ENCODE assay signal across 21 cellular contexts in the genomic region with DNA sequence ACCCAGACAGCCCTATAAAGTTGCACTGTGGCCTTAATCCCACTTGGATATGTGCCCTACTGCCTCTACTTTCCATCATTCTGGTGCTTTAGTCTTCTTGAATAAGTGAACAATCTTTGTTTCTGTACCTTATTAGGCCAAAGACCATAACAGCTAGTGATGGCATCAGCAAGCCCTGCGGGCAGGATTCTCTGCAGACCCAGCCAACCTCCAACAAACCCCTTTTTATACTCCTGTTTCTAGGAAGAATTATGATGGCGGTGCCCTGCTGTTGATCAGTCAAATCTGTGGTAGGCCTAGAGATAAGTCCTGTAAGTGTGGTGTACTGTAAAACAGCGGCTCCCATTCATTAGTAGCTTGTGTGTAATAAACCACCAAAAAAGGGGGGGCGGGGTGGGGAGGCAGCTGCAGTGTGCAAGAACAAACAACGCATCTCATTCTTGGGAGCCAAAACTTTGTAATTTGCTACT.
DNase-seq lines count a peak whose midpoint lies in the region; ATAC-seq lines count a peak whose summit lies in the region.
"Had no signal": no experiment of that assay in that cellular context is flagged by ENCODE, and none has a peak within 500 bp of the region (broad histone marks: within the 10 kb centered on the region; RNA-seq: fewer than 3 reads in every experiment).

No MANE protein-coding gene starts in this region.

- H3K27ac Mint-ChIP-seq in activated naive CD4-positive, alpha-beta T cell treated with anti-CD3 and anti-CD28 coated beads, Interleukin-2, amount 10 ng/mL, durations not matched to agents 7 days and 5 days: no peak overlapping the region
- H3K27ac Mint-ChIP-seq in stimulated activated naive B cell treated with anti-CD40 and anti-IgM and Interleukin-4, amounts not matched to agents 10 μg/mL and 1 μg/mL and 100 μg/mL, for 72 hours: no peak overlapping the region
- H3K27ac Mint-ChIP-seq: activated B cell treated with CpG ODN at 0.5 μM for 24 hours; activated CD8-positive, alpha-beta memory T cell treated with anti-CD3 and anti-CD28 coated beads, Interleukin-2, amount 10 ng/mL, durations not matched to agents 7 days and 5 days; naive thymus-derived CD4-positive, alpha-beta T cell; T-helper 17 cell had no signal

- H3K27ac ChIP-seq in layer of hippocampus (ENCODE audit: low read depth, low read length): peak overlapping the region; percentile 56
- H3K27ac ChIP-seq: ascending aorta, psoas muscle, vagina had no signal

- H3K4me3 Mint-ChIP-seq in activated naive CD4-positive, alpha-beta T cell treated with anti-CD3 and anti-CD28 coated beads, Interleukin-2, amount 10 ng/mL, durations not matched to agents 7 days and 5 days: no peak overlapping the region
- no peak overlapping the region for H3K4me3 Mint-ChIP-seq in stimulated activated naive B cell treated with anti-CD40 and anti-IgM and Interleukin-4, amounts not matched to agents 10 μg/mL and 1 μg/mL and 100 μg/mL, for 72 hours
- H3K4me3 Mint-ChIP-seq: activated B cell treated with CpG ODN at 0.5 μM for 24 hours; activated CD8-positive, alpha-beta memory T cell treated with anti-CD3 and anti-CD28 coated beads, Interleukin-2, amount 10 ng/mL, durations not matched to agents 7 days and 5 days; naive thymus-derived CD4-positive, alpha-beta T cell; T-helper 17 cell had no signal

- DNase-seq in Ammon's horn (ENCODE audit: low spot score) (peak; percentile 84), NCI-H146 (lab: John Stamatoyannopoulos, UW) (peak; percentile 98), SW480 (ENCODE audit: low spot score) (peak; percentile 77), T-helper 1 cell (no peak), DMS114 treated with DMSO at 0.1 percent for 48 hours (lab: John Stamatoyannopoulos, UW; ENCODE audit: unreplicated experiment) (no peak)
- DNase-seq in activated naive CD4-positive, alpha-beta T cell treated with anti-CD3 and anti-CD28 coated beads, Interleukin-2, amount 10 ng/mL, durations not matched to agents 7 days and 5 days: no peak
- DNase-seq in stimulated activated naive B cell treated with anti-CD40 and anti-IgM and Interleukin-4, amounts not matched to agents 10 μg/mL and 1 μg/mL and 100 μg/mL, for 72 hours: no peak
- DNase-seq: activated B cell treated with CpG ODN at 0.5 μM for 24 hours; activated CD8-positive, alpha-beta memory T cell treated with anti-CD3 and anti-CD28 coated beads, Interleukin-2, amount 10 ng/mL, durations not matched to agents 7 days and 5 days; activated gamma-delta T cell; dermis blood vessel endothelial cell; glutamatergic neuron; IMR-90; naive thymus-derived CD4-positive, alpha-beta T cell; NCI-H1092; psoas muscle; stimulated activated naive CD8-positive, alpha-beta T cell treated with anti-CD3 and anti-CD28 coated beads, Interleukin-15, Interleukin-2, amounts not matched to agents 100 U/mL and 50 U/mL, for 24 hours; T-helper 17 cell had no signal

- H3K9me3 Mint-ChIP-seq in activated naive CD4-positive, alpha-beta T cell treated with anti-CD3 and anti-CD28 coated beads, Interleukin-2, amount 10 ng/mL, durations not matched to agents 7 days and 5 days: no peaks in the 10 kb centered on the region
- no peaks in the 10 kb centered on the region for H3K9me3 Mint-ChIP-seq in stimulated activated naive B cell treated with anti-CD40 and anti-IgM and Interleukin-4, amounts not matched to agents 10 μg/mL and 1 μg/mL and 100 μg/mL, for 72 hours
- H3K9me3 Mint-ChIP-seq: activated B cell treated with CpG ODN at 0.5 μM for 24 hours had no signal

- ATAC-seq in stimulated activated naive B cell treated with anti-CD40 and anti-IgM and Interleukin-4, amounts not matched to agents 10 μg/mL and 1 μg/mL and 100 μg/mL, for 72 hours (replicated peaks): no peak
- ATAC-seq: activated CD8-positive, alpha-beta memory T cell treated with anti-CD3 and anti-CD28 coated beads, Interleukin-2, amount 10 ng/mL, durations not matched to agents 7 days and 5 days; naive thymus-derived CD4-positive, alpha-beta T cell; psoas muscle; stimulated activated naive CD8-positive, alpha-beta T cell treated with anti-CD3 and anti-CD28 coated beads, Interleukin-15, Interleukin-2, amounts not matched to agents 100 U/mL and 50 U/mL, for 24 hours; T-helper 17 cell had no signal

- H3K27me3 ChIP-seq in layer of hippocampus (ENCODE audit: control insufficient read depth, insufficient read depth, low read length): no peaks in the 10 kb centered on the region
- H3K27me3 ChIP-seq: vagina had no signal

- H3K27me3 Mint-ChIP-seq in activated naive CD4-positive, alpha-beta T cell treated with anti-CD3 and anti-CD28 coated beads, Interleukin-2, amount 10 ng/mL, durations not matched to agents 7 days and 5 days: no peaks in the 10 kb centered on the region
- H3K27me3 Mint-ChIP-seq in stimulated activated naive B cell treated with anti-CD40 and anti-IgM and Interleukin-4, amounts not matched to agents 10 μg/mL and 1 μg/mL and 100 μg/mL, for 72 hours: peaks cover 5 to 14% of the 10 kb centered on the region in 2 donors
- H3K27me3 Mint-ChIP-seq: activated CD8-positive, alpha-beta memory T cell treated with anti-CD3 and anti-CD28 coated beads, Interleukin-2, amount 10 ng/mL, durations not matched to agents 7 days and 5 days had no signal

- no peaks in the 10 kb centered on the region for H3K4me1 Mint-ChIP-seq in activated naive CD4-positive, alpha-beta T cell treated with anti-CD3 and anti-CD28 coated beads, Interleukin-2, amount 10 ng/mL, durations not matched to agents 7 days and 5 days
- no peaks in the 10 kb centered on the region for H3K4me1 Mint-ChIP-seq in stimulated activated naive B cell treated with anti-CD40 and anti-IgM and Interleukin-4, amounts not matched to agents 10 μg/mL and 1 μg/mL and 100 μg/mL, for 72 hours
- H3K4me1 Mint-ChIP-seq: activated B cell treated with CpG ODN at 0.5 μM for 24 hours; activated CD8-positive, alpha-beta memory T cell treated with anti-CD3 and anti-CD28 coated beads, Interleukin-2, amount 10 ng/mL, durations not matched to agents 7 days and 5 days; naive thymus-derived CD4-positive, alpha-beta T cell; T-helper 17 cell had no signal

- CTCF ChIA-PET in activated naive CD4-positive, alpha-beta T cell treated with anti-CD3 and anti-CD28 coated beads, Interleukin-2, amount 10 ng/mL, durations not matched to agents 7 days and 5 days (lab: Charles Lee): no interaction called here

- H3K36me3 Mint-ChIP-seq in activated naive CD4-positive, alpha-beta T cell treated with anti-CD3 and anti-CD28 coated beads, Interleukin-2, amount 10 ng/mL, durations not matched to agents 7 days and 5 days: no peaks in the 10 kb centered on the region
- H3K36me3 Mint-ChIP-seq in stimulated activated naive B cell treated with anti-CD40 and anti-IgM and Interleukin-4, amounts not matched to agents 10 μg/mL and 1 μg/mL and 100 μg/mL, for 72 hours: no peaks in the 10 kb centered on the region
- H3K36me3 Mint-ChIP-seq: activated CD8-positive, alpha-beta memory T cell treated with anti-CD3 and anti-CD28 coated beads, Interleukin-2, amount 10 ng/mL, durations not matched to agents 7 days and 5 days; naive thymus-derived CD4-positive, alpha-beta T cell had no signal

Comparison
In these comparisons a context has a peak if more than half of its experiments do, and no peak if none do; other contexts are left out.
1. DNase-seq: peak in Ammon's horn (single experiment), NCI-H146 (single experiment) and SW480 (single experiment); none in T-helper 1 cell (0 of 5), DMS114 treated with DMSO at 0.1 percent for 48 hours (single experiment), activated naive CD4-positive, alpha-beta T cell treated with anti-CD3 and anti-CD28 coated beads, Interleukin-2, amount 10 ng/mL, durations not matched to agents 7 days and 5 days (single experiment) and stimulated activated naive B cell treated with anti-CD40 and anti-IgM and Interleukin-4, amounts not matched to agents 10 μg/mL and 1 μg/mL and 100 μg/mL, for 72 hours (single experiment).